Comparison of ENCODE assay signal across 11 cellular contexts in the genomic region with DNA sequence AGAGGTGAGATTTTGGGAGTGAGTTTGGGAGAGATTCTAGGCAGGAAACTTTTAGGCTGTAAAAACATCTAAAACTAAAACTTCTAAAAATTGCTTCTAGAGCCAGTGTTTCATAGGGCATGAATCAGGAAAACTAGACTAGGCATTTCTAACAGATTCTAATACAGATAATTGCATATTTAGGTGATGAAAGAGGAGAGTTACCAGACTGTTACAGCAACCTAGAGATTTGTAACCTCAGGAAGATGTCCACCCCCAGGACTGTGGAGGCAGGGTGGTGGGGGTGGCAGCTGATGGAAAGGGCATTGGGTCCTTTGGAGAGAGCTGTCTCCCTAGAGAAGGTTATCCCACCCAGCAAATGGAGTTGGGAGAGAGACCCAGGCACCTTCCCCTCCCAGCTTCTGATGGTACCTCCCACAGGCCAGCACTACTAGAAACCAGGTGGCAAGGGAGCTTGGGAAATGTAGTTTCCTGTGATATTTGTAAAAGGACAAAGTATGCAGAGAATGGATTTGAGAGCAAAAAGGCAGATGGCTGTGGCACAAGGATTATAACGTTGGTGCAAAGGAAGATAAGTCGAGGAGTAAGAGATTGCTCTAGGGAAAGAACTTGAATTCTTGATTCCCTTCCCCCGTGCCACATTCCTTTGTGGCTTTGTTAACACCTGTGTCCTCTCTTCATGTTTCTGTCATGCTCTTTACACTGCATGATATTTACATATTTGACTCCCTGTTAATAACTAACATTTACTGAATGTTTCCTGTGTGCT.
DNase-seq lines count a peak whose midpoint lies in the region; ATAC-seq, FAIRE-seq and TF ChIP-seq lines count a peak whose summit lies in the region.
"Had no signal": no experiment of that assay in that cellular context is flagged by ENCODE, and none has a peak within 500 bp of the region (broad histone marks: within the 10 kb centered on the region; RNA-seq: fewer than 3 reads in every experiment).

No MANE protein-coding gene starts in this region.

- ATAC-seq in activated CD4-positive, alpha-beta T cell treated with anti-CD3 and anti-CD28 coated beads for 36 hours = peak; percentile 45
- ATAC-seq in HG02938 (IDR thresholded peaks at IDR 0.05; ENCODE audit: unreplicated experiment) (peak; percentile 56), pancreas (peak in 3 of 4 donors; percentile 25 to 43 (median 42)), HG03280 (IDR thresholded peaks at IDR 0.05; ENCODE audit: unreplicated experiment) (no peak)
- ATAC-seq: left lung had no signal

- no peaks in the 10 kb centered on the region for H3K9me3 Mint-ChIP-seq in activated CD4-positive, alpha-beta T cell treated with anti-CD3 and anti-CD28 coated beads for 36 hours (ENCODE audit: low read depth)

- H3K4me1 Mint-ChIP-seq in activated CD4-positive, alpha-beta T cell treated with anti-CD3 and anti-CD28 coated beads for 36 hours = peaks cover 75% of the 10 kb centered on the region

- FAIRE-seq in pancreas (lab: Jason Lieb, UNC) = no peak

- peaks cover 2% of the 10 kb centered on the region for H3K36me3 Mint-ChIP-seq in activated CD4-positive, alpha-beta T cell treated with anti-CD3 and anti-CD28 coated beads for 36 hours (ENCODE audit: low read depth)

- H3K27me3 Mint-ChIP-seq in activated CD4-positive, alpha-beta T cell treated with anti-CD3 and anti-CD28 coated beads for 36 hours = no peaks in the 10 kb centered on the region

- H3K27me3 ChIP-seq in WERI-Rb-1 (ENCODE audit: insufficient read depth, low read depth, severe bottlenecking) = no peaks in the 10 kb centered on the region
- no peaks in the 10 kb centered on the region for H3K27me3 ChIP-seq in pancreas
- H3K27me3 ChIP-seq in dorsolateral prefrontal cortex = no peaks in the 10 kb centered on the region
- H3K27me3 ChIP-seq: left lung, vagina had no signal

- H3K4me3 ChIP-seq in WERI-Rb-1 (ENCODE audit: low read depth, low read length) = no peak overlapping the region
- H3K4me3 ChIP-seq in pancreas = no peak overlapping the region
- no peak overlapping the region for H3K4me3 ChIP-seq in dorsolateral prefrontal cortex
- H3K4me3 ChIP-seq: left lung, vagina had no signal

- no peak overlapping the region for H3K27ac ChIP-seq in WERI-Rb-1
- H3K27ac ChIP-seq in pancreas = peak overlapping the region in 1 of 4 donors; percentile 4
- no peak overlapping the region for H3K27ac ChIP-seq in dorsolateral prefrontal cortex
- H3K27ac ChIP-seq: left lung, vagina had no signal

- H3K4me3 Mint-ChIP-seq in activated CD4-positive, alpha-beta T cell treated with anti-CD3 and anti-CD28 coated beads for 36 hours = no peak overlapping the region

- no peak for DNase-seq in activated CD4-positive, alpha-beta T cell treated with anti-CD3 and anti-CD28 coated beads for 36 hours
- no peak for DNase-seq in activated CD4-positive, alpha-beta T cell treated with anti-CD3 and anti-CD28 coated beads for 4 hours
- DNase-seq in WERI-Rb-1 = peak; percentile 25
- no peak for DNase-seq in pancreas
- DNase-seq in dorsolateral prefrontal cortex = no peak
- DNase-seq in retina = no peak
- DNase-seq: effector memory CD4-positive, alpha-beta T cell; left lung had no signal

- H3K4me1 ChIP-seq in pancreas = peaks cover 8 to 43% (median 13%) of the 10 kb centered on the region in 3 donors

- no peak overlapping the region for H3K27ac Mint-ChIP-seq in activated CD4-positive, alpha-beta T cell treated with anti-CD3 and anti-CD28 coated beads for 36 hours

- no peaks in the 10 kb centered on the region for H3K9me3 ChIP-seq in WERI-Rb-1 (ENCODE audit: severe bottlenecking)
- no peaks in the 10 kb centered on the region for H3K9me3 ChIP-seq in pancreas
- H3K9me3 ChIP-seq: left lung, vagina had no signal

- 34 to 40% methylated on average over 3 of the region's 3 CpGs for WGBS in pancreas, 2 donors

- no peaks in the 10 kb centered on the region; the same call in none of the 2 replicates for H3K36me3 ChIP-seq in WERI-Rb-1
- H3K36me3 ChIP-seq in pancreas = no peaks in the 10 kb centered on the region
- H3K36me3 ChIP-seq: left lung, vagina had no signal

- CTCF ChIA-PET in activated CD4-positive, alpha-beta T cell treated with anti-CD3 and anti-CD28 coated beads for 36 hours (lab: Charles Lee) = interaction anchor here (1.1 to 1.5 kb wide), 3 partner anchors 10 to 233 kb away, joined by 3 to 4 read pairs (median 3); no protein-coding TSS in a partner anchor

- intact Hi-C loops in activated CD4-positive, alpha-beta T cell treated with anti-CD3 and anti-CD28 coated beads for 36 hours (cut with DNase I, micrococcal nuclease) = no loop called here
- intact Hi-C loops in pancreas (cut with DNase I) (no loop called here), dorsolateral prefrontal cortex (cut with DNase I) (no loop called here)

- TF ChIP-seq CTCF in WERI-Rb-1 (IDR thresholded peaks at IDR 0.05; ENCODE audit: low read depth, low read length) = no peak
- TF ChIP-seq CTCF in pancreas (IDR thresholded peaks at IDR 0.05) = no peak
- TF ChIP-seq CTCF in dorsolateral prefrontal cortex (IDR thresholded peaks at IDR 0.05 in 54 of 56, conservative IDR thresholded peaks at IDR 0.05 in 2 of 56; ENCODE audit: low read depth in 1 of 56, partially characterized antibody in 56 of 56) = no peak

- POLR2A ChIA-PET in activated CD4-positive, alpha-beta T cell treated with anti-CD3 and anti-CD28 coated beads for 36 hours (lab: Charles Lee) = no interaction called here
